1 cellular context compared by ENCODE assay signal in the genomic region with DNA sequence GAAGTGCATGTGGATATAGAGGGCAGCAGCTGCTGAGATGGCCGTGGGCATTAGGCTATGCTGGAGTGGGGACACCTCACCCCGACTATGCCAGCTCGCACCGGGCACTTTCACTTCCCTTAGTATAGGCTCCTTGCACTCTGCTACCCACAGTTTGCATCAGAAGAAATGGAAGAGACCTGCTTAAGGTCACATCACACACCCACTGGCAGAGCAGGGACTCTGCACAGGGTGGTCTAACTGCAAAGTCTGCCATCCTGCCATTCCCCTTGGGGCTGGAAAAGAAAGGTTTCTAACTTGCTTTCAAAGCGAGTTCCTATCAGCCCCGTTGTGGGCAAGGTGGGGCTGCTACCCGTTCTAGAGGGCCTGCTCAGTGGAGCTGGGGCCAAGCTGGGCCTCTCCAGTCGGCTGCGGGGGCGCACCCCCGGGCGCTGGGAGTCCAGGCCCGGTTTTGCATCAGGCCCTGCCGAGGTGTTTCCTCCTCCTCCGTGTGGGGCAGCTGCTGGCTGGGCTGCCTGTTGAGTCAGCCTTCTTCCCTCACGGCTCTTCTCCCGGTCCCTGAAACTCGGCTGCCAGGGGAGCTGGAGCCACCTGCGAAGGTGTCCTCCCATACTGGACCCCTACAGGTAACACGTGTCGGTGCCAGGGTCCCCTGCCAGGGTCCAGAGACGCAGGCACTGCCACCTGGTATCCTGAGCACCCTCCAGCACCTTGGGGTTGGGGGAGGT.
TF ChIP-seq lines count a peak whose summit lies in the region.

A gene with protein sequence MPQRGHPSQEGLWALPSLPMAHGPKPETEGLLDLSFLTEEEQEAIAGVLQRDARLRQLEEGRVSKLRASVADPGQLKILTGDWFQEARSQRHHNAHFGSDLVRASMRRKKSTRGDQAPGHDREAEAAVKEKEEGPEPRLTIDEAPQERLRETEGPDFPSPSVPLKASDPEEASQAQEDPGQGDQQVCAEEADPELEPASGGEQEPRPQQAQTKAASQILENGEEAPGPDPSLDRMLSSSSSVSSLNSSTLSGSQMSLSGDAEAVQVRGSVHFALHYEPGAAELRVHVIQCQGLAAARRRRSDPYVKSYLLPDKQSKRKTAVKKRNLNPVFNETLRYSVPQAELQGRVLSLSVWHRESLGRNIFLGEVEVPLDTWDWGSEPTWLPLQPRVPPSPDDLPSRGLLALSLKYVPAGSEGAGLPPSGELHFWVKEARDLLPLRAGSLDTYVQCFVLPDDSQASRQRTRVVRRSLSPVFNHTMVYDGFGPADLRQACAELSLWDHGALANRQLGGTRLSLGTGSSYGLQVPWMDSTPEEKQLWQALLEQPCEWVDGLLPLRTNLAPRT (plus strand): TSS at position 498 of the 728 bp plus-strand sequence. CDS start 3,313 bp downstream, outside the sequence.

TF ChIP-seq in HEK293, 187 proteins besides CTCF, POLR2A, EP300 and RAD21 (continued from another document and continues in another):
- TF ChIP-seq, protein P1, sequence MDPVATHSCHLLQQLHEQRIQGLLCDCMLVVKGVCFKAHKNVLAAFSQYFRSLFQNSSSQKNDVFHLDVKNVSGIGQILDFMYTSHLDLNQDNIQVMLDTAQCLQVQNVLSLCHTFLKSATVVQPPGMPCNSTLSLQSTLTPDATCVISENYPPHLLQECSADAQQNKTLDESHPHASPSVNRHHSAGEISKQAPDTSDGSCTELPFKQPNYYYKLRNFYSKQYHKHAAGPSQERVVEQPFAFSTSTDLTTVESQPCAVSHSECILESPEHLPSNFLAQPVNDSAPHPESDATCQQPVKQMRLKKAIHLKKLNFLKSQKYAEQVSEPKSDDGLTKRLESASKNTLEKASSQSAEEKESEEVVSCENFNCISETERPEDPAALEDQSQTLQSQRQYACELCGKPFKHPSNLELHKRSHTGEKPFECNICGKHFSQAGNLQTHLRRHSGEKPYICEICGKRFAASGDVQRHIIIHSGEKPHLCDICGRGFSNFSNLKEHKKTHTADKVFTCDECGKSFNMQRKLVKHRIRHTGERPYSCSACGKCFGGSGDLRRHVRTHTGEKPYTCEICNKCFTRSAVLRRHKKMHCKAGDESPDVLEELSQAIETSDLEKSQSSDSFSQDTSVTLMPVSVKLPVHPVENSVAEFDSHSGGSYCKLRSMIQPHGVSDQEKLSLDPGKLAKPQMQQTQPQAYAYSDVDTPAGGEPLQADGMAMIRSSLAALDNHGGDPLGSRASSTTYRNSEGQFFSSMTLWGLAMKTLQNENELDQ (tag by site-specific recombination; IDR thresholded peaks at IDR 0.05; ENCODE audit: low read depth) = no peak
- peak; percentile 65; the same call in 1 of the 2 replicates for TF ChIP-seq ZNF2 (tag by site-specific recombination; IDR thresholded peaks at IDR 0.05)
- TF ChIP-seq ZNF132 (tag by site-specific recombination; IDR thresholded peaks at IDR 0.05; ENCODE audit: borderline replicate concordance) = no peak
- TF ChIP-seq, protein P2, sequence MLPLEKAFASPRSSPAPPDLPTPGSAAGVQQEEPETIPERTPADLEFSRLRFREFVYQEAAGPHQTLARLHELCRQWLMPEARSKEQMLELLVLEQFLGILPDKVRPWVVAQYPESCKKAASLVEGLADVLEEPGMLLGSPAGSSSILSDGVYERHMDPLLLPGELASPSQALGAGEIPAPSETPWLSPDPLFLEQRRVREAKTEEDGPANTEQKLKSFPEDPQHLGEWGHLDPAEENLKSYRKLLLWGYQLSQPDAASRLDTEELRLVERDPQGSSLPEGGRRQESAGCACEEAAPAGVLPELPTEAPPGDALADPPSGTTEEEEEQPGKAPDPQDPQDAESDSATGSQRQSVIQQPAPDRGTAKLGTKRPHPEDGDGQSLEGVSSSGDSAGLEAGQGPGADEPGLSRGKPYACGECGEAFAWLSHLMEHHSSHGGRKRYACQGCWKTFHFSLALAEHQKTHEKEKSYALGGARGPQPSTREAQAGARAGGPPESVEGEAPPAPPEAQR (tag by site-specific recombination; IDR thresholded peaks at IDR 0.05) = no peak
- TF ChIP-seq, protein P3, sequence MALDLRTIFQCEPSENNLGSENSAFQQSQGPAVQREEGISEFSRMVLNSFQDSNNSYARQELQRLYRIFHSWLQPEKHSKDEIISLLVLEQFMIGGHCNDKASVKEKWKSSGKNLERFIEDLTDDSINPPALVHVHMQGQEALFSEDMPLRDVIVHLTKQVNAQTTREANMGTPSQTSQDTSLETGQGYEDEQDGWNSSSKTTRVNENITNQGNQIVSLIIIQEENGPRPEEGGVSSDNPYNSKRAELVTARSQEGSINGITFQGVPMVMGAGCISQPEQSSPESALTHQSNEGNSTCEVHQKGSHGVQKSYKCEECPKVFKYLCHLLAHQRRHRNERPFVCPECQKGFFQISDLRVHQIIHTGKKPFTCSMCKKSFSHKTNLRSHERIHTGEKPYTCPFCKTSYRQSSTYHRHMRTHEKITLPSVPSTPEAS (tag by site-specific recombination; IDR thresholded peaks at IDR 0.05) = no peak; the same call in 1 of the 2 replicates
- TF ChIP-seq REPIN1 (tag by site-specific recombination; IDR thresholded peaks at IDR 0.05; ENCODE audit: low read depth) = no peak
- no peak for TF ChIP-seq ZNF514 (tag by site-specific recombination; IDR thresholded peaks at IDR 0.05)
- peak; percentile 68 for TF ChIP-seq ZNF24 (tag by site-specific recombination; IDR thresholded peaks at IDR 0.05)
- TF ChIP-seq ZNF175 (tag by site-specific recombination; IDR thresholded peaks at IDR 0.05) = no peak
- peak; percentile 87 for TF ChIP-seq ZNF423 (tag by site-specific recombination; IDR thresholded peaks at IDR 0.05)
- TF ChIP-seq, protein P4, sequence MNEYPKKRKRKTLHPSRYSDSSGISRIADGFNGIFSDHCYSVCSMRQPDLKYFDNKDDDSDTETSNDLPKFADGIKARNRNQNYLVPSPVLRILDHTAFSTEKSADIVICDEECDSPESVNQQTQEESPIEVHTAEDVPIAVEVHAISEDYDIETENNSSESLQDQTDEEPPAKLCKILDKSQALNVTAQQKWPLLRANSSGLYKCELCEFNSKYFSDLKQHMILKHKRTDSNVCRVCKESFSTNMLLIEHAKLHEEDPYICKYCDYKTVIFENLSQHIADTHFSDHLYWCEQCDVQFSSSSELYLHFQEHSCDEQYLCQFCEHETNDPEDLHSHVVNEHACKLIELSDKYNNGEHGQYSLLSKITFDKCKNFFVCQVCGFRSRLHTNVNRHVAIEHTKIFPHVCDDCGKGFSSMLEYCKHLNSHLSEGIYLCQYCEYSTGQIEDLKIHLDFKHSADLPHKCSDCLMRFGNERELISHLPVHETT (tag by site-specific recombination; IDR thresholded peaks at IDR 0.05) = peak; percentile 57; the same call in 1 of the 2 replicates
- no peak for TF ChIP-seq GFI1B (tag by site-specific recombination; IDR thresholded peaks at IDR 0.05)
- no peak for TF ChIP-seq ZNF501 (tag by site-specific recombination; IDR thresholded peaks at IDR 0.05)
- TF ChIP-seq GLIS2 (tag by site-specific recombination; IDR thresholded peaks at IDR 0.05) = peak; percentile 94
- TF ChIP-seq ZNF785 (tag by site-specific recombination; IDR thresholded peaks at IDR 0.05) = no peak
- no peak for TF ChIP-seq ZNF677 (tag by site-specific recombination; IDR thresholded peaks at IDR 0.05)
- TF ChIP-seq ZNF391 (tag by site-specific recombination; IDR thresholded peaks at IDR 0.05; ENCODE audit: borderline replicate concordance, low read depth) = peak; percentile 53; the same call in 1 of the 2 replicates
- no peak for TF ChIP-seq ZNF654 (tag by site-specific recombination; IDR thresholded peaks at IDR 0.05; ENCODE audit: low read depth)
- TF ChIP-seq, protein P5, sequence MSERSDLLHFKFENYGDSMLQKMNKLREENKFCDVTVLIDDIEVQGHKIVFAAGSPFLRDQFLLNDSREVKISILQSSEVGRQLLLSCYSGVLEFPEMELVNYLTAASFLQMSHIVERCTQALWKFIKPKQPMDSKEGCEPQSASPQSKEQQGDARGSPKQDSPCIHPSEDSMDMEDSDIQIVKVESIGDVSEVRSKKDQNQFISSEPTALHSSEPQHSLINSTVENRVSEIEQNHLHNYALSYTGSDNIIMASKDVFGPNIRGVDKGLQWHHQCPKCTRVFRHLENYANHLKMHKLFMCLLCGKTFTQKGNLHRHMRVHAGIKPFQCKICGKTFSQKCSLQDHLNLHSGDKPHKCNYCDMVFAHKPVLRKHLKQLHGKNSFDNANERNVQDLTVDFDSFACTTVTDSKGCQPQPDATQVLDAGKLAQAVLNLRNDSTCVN (tag by site-specific recombination; optimal IDR thresholded peaks at IDR 0.05) = peak; percentile 36
- no peak for TF ChIP-seq ZNF10 (tag by site-specific recombination; IDR thresholded peaks at IDR 0.05)
- peak; percentile 63 for TF ChIP-seq SP2 (tag by site-specific recombination; IDR thresholded peaks at IDR 0.05)
- TF ChIP-seq, protein P6, sequence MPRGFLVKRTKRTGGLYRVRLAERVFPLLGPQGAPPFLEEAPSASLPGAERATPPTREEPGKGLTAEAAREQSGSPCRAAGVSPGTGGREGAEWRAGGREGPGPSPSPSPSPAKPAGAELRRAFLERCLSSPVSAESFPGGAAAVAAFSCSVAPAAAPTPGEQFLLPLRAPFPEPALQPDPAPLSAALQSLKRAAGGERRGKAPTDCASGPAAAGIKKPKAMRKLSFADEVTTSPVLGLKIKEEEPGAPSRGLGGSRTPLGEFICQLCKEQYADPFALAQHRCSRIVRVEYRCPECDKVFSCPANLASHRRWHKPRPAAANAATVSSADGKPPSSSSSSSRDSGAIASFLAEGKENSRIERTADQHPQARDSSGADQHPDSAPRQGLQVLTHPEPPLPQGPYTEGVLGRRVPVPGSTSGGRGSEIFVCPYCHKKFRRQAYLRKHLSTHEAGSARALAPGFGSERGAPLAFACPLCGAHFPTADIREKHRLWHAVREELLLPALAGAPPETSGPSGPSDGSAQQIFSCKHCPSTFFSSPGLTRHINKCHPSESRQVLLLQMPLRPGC (tag by site-specific recombination; IDR thresholded peaks at IDR 0.05) = no peak
- TF ChIP-seq, protein P7, sequence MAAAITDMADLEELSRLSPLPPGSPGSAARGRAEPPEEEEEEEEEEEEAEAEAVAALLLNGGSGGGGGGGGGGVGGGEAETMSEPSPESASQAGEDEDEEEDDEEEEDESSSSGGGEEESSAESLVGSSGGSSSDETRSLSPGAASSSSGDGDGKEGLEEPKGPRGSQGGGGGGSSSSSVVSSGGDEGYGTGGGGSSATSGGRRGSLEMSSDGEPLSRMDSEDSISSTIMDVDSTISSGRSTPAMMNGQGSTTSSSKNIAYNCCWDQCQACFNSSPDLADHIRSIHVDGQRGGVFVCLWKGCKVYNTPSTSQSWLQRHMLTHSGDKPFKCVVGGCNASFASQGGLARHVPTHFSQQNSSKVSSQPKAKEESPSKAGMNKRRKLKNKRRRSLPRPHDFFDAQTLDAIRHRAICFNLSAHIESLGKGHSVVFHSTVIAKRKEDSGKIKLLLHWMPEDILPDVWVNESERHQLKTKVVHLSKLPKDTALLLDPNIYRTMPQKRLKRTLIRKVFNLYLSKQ (tag by site-specific recombination; IDR thresholded peaks at IDR 0.05; ENCODE audit: borderline replicate concordance) = no peak
- TF ChIP-seq, protein P8, sequence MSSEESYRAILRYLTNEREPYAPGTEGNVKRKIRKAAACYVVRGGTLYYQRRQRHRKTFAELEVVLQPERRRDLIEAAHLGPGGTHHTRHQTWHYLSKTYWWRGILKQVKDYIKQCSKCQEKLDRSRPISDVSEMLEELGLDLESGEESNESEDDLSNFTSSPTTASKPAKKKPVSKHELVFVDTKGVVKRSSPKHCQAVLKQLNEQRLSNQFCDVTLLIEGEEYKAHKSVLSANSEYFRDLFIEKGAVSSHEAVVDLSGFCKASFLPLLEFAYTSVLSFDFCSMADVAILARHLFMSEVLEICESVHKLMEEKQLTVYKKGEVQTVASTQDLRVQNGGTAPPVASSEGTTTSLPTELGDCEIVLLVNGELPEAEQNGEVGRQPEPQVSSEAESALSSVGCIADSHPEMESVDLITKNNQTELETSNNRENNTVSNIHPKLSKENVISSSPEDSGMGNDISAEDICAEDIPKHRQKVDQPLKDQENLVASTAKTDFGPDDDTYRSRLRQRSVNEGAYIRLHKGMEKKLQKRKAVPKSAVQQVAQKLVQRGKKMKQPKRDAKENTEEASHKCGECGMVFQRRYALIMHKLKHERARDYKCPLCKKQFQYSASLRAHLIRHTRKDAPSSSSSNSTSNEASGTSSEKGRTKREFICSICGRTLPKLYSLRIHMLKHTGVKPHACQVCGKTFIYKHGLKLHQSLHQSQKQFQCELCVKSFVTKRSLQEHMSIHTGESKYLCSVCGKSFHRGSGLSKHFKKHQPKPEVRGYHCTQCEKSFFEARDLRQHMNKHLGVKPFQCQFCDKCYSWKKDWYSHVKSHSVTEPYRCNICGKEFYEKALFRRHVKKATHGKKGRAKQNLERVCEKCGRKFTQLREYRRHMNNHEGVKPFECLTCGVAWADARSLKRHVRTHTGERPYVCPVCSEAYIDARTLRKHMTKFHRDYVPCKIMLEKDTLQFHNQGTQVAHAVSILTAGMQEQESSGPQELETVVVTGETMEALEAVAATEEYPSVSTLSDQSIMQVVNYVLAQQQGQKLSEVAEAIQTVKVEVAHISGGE (tag by site-specific recombination; conservative IDR thresholded peaks at IDR 0.05; ENCODE audit: low read depth) = no peak
- TF ChIP-seq ZNF843 (tag by site-specific recombination; IDR thresholded peaks at IDR 0.05) = no peak
- TF ChIP-seq SCRT2 (tag by site-specific recombination; IDR thresholded peaks at IDR 0.05) = peak; percentile 99
- TF ChIP-seq ZNF544 (tag by site-specific recombination; IDR thresholded peaks at IDR 0.05) = no peak
- no peak for TF ChIP-seq SALL2 (tag by site-specific recombination; IDR thresholded peaks at IDR 0.05; ENCODE audit: borderline replicate concordance)
- TF ChIP-seq ZNF747 (tag by site-specific recombination; IDR thresholded peaks at IDR 0.05) = no peak
- TF ChIP-seq ZNF510 (tag by site-specific recombination; IDR thresholded peaks at IDR 0.05; ENCODE audit: insufficient replicate concordance) = no peak
- TF ChIP-seq ZNF660 (tag by site-specific recombination; IDR thresholded peaks at IDR 0.05) = no peak; the same call in 1 of the 2 replicates
- peak; percentile 83 for TF ChIP-seq ZNF600 (tag by site-specific recombination; IDR thresholded peaks at IDR 0.05)
- peak; percentile 53; the same call in 1 of the 2 replicates for TF ChIP-seq ZNF76 (tag by site-specific recombination; IDR thresholded peaks at IDR 0.05; ENCODE audit: borderline replicate concordance, low read depth)
- TF ChIP-seq ZBTB20 (tag by site-specific recombination; IDR thresholded peaks at IDR 0.05) = peak; percentile 26; the same call in 1 of the 2 replicates
- TF ChIP-seq ZNF19 (tag by site-specific recombination; IDR thresholded peaks at IDR 0.05; ENCODE audit: low read depth) = no peak
- no peak for TF ChIP-seq ZNF211 (tag by site-specific recombination; IDR thresholded peaks at IDR 0.05; ENCODE audit: low read depth)
- TF ChIP-seq ZNF146 (tag by site-specific recombination; IDR thresholded peaks at IDR 0.05) = no peak
- no peak for TF ChIP-seq ZNF112 (tag by site-specific recombination; IDR thresholded peaks at IDR 0.05)
- TF ChIP-seq ZBTB48 (tag by site-specific recombination; IDR thresholded peaks at IDR 0.05) = peak; percentile 89
- no peak for TF ChIP-seq ZNF610 (tag by site-specific recombination; IDR thresholded peaks at IDR 0.05; ENCODE audit: borderline replicate concordance)
- TF ChIP-seq ZNF830 (tag by site-specific recombination; IDR thresholded peaks at IDR 0.05; ENCODE audit: low read depth) = no peak
- TF ChIP-seq ZNF37A (tag by site-specific recombination; IDR thresholded peaks at IDR 0.05) = no peak
- TF ChIP-seq SCRT1 (tag by site-specific recombination; IDR thresholded peaks at IDR 0.05; ENCODE audit: borderline replicate concordance) = peak; percentile 94
- TF ChIP-seq ZFHX2 (tag by site-specific recombination; conservative IDR thresholded peaks at IDR 0.05) = peak; percentile 96
- TF ChIP-seq ZNF394 (tag by site-specific recombination; IDR thresholded peaks at IDR 0.05; ENCODE audit: borderline replicate concordance) = peak; percentile 49; the same call in 1 of the 2 replicates
- TF ChIP-seq HOXD13 (CRISPR knock-in tag; IDR thresholded peaks at IDR 0.05; ENCODE audit: borderline replicate concordance) = no peak
- TF ChIP-seq ZNF248 (tag by site-specific recombination; IDR thresholded peaks at IDR 0.05) = no peak
